Comparison of ENCODE assay signal across 16 cellular contexts in the genomic region with DNA sequence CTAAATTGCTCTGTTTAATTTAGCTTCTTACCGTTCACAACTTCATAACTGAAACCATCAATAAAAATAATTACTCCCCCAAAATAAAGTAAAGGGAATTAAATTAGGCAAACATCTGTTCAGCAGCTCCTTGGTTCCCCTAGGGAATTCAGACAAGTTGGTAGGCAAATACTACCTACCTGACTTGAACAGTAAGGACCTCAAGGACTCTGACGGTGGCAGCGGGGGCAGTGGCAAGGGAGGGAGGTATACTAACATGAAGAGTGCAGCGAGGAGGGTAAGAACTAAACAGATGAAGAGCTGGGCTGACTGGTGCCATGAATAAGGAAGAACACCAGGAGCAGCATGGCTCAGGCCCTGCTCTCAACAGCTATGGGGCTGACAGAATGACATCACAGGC. TPM values are rescaled to one million over a fixed set of nuclear protein-coding genes. Genes with fewer than 3 reads are reported as not detected.
A peak's percentile ranks its signal among the peaks of the same experiment; 100 is the strongest.
DNase-seq lines count a peak whose midpoint lies in the region; ATAC-seq and TF ChIP-seq lines count a peak whose summit lies in the region.
"Had no signal": no experiment of that assay in that cellular context is flagged by ENCODE, and none has a peak within 500 bp of the region (broad histone marks: within the 10 kb centered on the region; RNA-seq: fewer than 3 reads in every experiment).

No MANE protein-coding gene starts in this region.

- H3K9me3 ChIP-seq in DOHH2 (ENCODE audit: control insufficient read depth, insufficient read depth, low read length) (no peaks in the 10 kb centered on the region), T-helper 17 cell (ENCODE audit: control insufficient read depth, low read length, poor library complexity, severe bottlenecking) (no peaks in the 10 kb centered on the region)
- H3K9me3 ChIP-seq in CD4-positive, alpha-beta T cell (ENCODE audit: control insufficient read depth, low read length), result no peaks in the 10 kb centered on the region
- H3K9me3 ChIP-seq: MG63, Peyer's patch had no signal

- H3K36me3 ChIP-seq in DOHH2 (ENCODE audit: control insufficient read depth, low read length), result peaks cover 82% of the 10 kb centered on the region

- peak overlapping the region; percentile 24 for H3K4me3 ChIP-seq in DOHH2 (ENCODE audit: low read length)
- H3K4me3 ChIP-seq: MG63, Peyer's patch had no signal

- H3K9me3 Mint-ChIP-seq in stimulated activated memory B cell treated with anti-CD40 and anti-IgM and Interleukin-4, amounts not matched to agents 10 μg/mL and 1 μg/mL and 100 μg/mL, for 72 hours, result no peaks in the 10 kb centered on the region
- no peaks in the 10 kb centered on the region for H3K9me3 Mint-ChIP-seq in CD4-positive, alpha-beta T cell
- H3K9me3 Mint-ChIP-seq: CD4-positive, alpha-beta memory T cell had no signal

- H3K4me1 Mint-ChIP-seq in T-helper 17 cell, result peaks cover 10% of the 10 kb centered on the region
- peaks cover 32% of the 10 kb centered on the region for H3K4me1 Mint-ChIP-seq in stimulated activated memory B cell treated with anti-CD40 and anti-IgM and Interleukin-4, amounts not matched to agents 10 μg/mL and 1 μg/mL and 100 μg/mL, for 72 hours
- H3K4me1 Mint-ChIP-seq in CD4-positive, alpha-beta T cell (ENCODE audit: low read depth), result peaks cover 12% of the 10 kb centered on the region

- H3K36me3 Mint-ChIP-seq in T-helper 17 cell (ENCODE audit: low read depth), result peaks cover 14% of the 10 kb centered on the region
- peaks cover 81% of the 10 kb centered on the region for H3K36me3 Mint-ChIP-seq in stimulated activated memory B cell treated with anti-CD40 and anti-IgM and Interleukin-4, amounts not matched to agents 10 μg/mL and 1 μg/mL and 100 μg/mL, for 72 hours
- peaks cover 92% of the 10 kb centered on the region for H3K36me3 Mint-ChIP-seq in CD4-positive, alpha-beta T cell (ENCODE audit: low read depth)

- H3K27me3 Mint-ChIP-seq in T-helper 17 cell, result no peaks in the 10 kb centered on the region
- H3K27me3 Mint-ChIP-seq in stimulated activated memory B cell treated with anti-CD40 and anti-IgM and Interleukin-4, amounts not matched to agents 10 μg/mL and 1 μg/mL and 100 μg/mL, for 72 hours, result no peaks in the 10 kb centered on the region
- H3K27me3 Mint-ChIP-seq in CD4-positive, alpha-beta T cell, result no peaks in the 10 kb centered on the region
- H3K27me3 Mint-ChIP-seq: CD4-positive, alpha-beta memory T cell had no signal

- peaks cover 4% of the 10 kb centered on the region; the same call in 1 of the 2 replicates for H3K79me2 ChIP-seq in DOHH2 (ENCODE audit: control insufficient read depth, low read length)

- DNase-seq in NCI-H2171 treated with DMSO at 0.1 percent for 48 hours (lab: John Stamatoyannopoulos, UW), result peak; percentile 59
- DNase-seq in NCI-H2171 (lab: John Stamatoyannopoulos, UW), result no peak
- DNase-seq in T-helper 17 cell, result no peak
- no peak for DNase-seq in CD4-positive, alpha-beta T cell
- no peak for DNase-seq in epidermal melanocyte (ENCODE audit: insufficient read length, low spot score)
- DNase-seq: CD4-positive, alpha-beta memory T cell; MG63; NCI-H1417 treated with DMSO at 0.1 percent for 48 hours; NCI-H446 treated with DMSO at 0.1 percent for 48 hours; Right ventricle myocardium superior had no signal

- H3K4me2 ChIP-seq in DOHH2 (ENCODE audit: low read length), result peak overlapping the region; percentile 79
- H3K4me2 ChIP-seq: KMS-11 had no signal

- H3K27ac Mint-ChIP-seq in T-helper 17 cell, result peak overlapping the region; percentile 16
- peak overlapping the region; percentile 89 for H3K27ac Mint-ChIP-seq in stimulated activated memory B cell treated with anti-CD40 and anti-IgM and Interleukin-4, amounts not matched to agents 10 μg/mL and 1 μg/mL and 100 μg/mL, for 72 hours
- H3K27ac Mint-ChIP-seq in CD4-positive, alpha-beta T cell, result no peak overlapping the region

- no peaks in the 10 kb centered on the region for H3K27me3 ChIP-seq in DOHH2 (ENCODE audit: control insufficient read depth, low read length)
- no peaks in the 10 kb centered on the region for H3K27me3 ChIP-seq in CD4-positive, alpha-beta T cell (ENCODE audit: control insufficient read depth, insufficient read depth, low read length)
- H3K27me3 ChIP-seq: MG63, Peyer's patch had no signal

- intact Hi-C loops in CD4-positive, alpha-beta T cell (cut with DNase I, micrococcal nuclease), result no loop called here

- H3K4me1 ChIP-seq in DOHH2 (ENCODE audit: control insufficient read depth, low read length), result peaks cover 39% of the 10 kb centered on the region
- H3K4me1 ChIP-seq: Peyer's patch had no signal

- CTCF ChIA-PET in CD4-positive, alpha-beta T cell (lab: Charles Lee), result no interaction called here

- no peaks in the 10 kb centered on the region for H3K9me2 ChIP-seq in DOHH2 (replicated peaks; ENCODE audit: control insufficient read depth, low read length)

- H3F3A ChIP-seq in DOHH2 (ENCODE audit: control insufficient read depth, insufficient read depth), result peaks cover 2% of the 10 kb centered on the region; the same call in 1 of the 2 replicates

- H4K20me1 ChIP-seq in DOHH2 (ENCODE audit: control insufficient read depth, insufficient read depth, low read depth, low read length), result no peaks in the 10 kb centered on the region

- no peak for TF ChIP-seq CTCF in DOHH2 (IDR thresholded peaks at IDR 0.05; ENCODE audit: low read depth, low read length, poor library complexity, severe bottlenecking)
- no peak for TF ChIP-seq CTCF in CD4-positive, alpha-beta T cell (IDR thresholded peaks at IDR 0.05)

- H3K27ac ChIP-seq in DOHH2 (ENCODE audit: low read depth, low read length), result peak overlapping the region; percentile 49
- H3K27ac ChIP-seq in CD4-positive, alpha-beta T cell (ENCODE audit: low read depth, low read length), result no peak overlapping the region
- H3K27ac ChIP-seq: KMS-11 had no signal

- H3K4me3 Mint-ChIP-seq in T-helper 17 cell, result no peak overlapping the region
- no peak overlapping the region for H3K4me3 Mint-ChIP-seq in stimulated activated memory B cell treated with anti-CD40 and anti-IgM and Interleukin-4, amounts not matched to agents 10 μg/mL and 1 μg/mL and 100 μg/mL, for 72 hours
- no peak overlapping the region for H3K4me3 Mint-ChIP-seq in CD4-positive, alpha-beta T cell
- H3K4me3 Mint-ChIP-seq: CD4-positive, alpha-beta memory T cell had no signal

- ATAC-seq in T-helper 17 cell (no peak), GM21526 (IDR thresholded peaks at IDR 0.05; ENCODE audit: low FRiP score, unreplicated experiment) (no peak)
- peak; percentile 60 for ATAC-seq in stimulated activated memory B cell treated with anti-CD40 and anti-IgM and Interleukin-4, amounts not matched to agents 10 μg/mL and 1 μg/mL and 100 μg/mL, for 72 hours
- no peak for ATAC-seq in CD4-positive, alpha-beta T cell (ENCODE audit: poor library complexity)

- POLR2A ChIA-PET in CD4-positive, alpha-beta T cell (lab: Charles Lee), result no interaction called here

RNA-seq across cellular contexts. Expression of a gene that starts 33.2 kb away (rescaled TPM):
- total RNA-seq in T-helper 17 cell, result 10 to 100 TPM; 47.3 to 50.0 TPM
- 10 to 100 TPM; 27.3 to 28.9 TPM for total RNA-seq in CD4-positive, alpha-beta T cell

RNA-seq across cellular contexts. Expression of a gene that starts 40.0 kb away (rescaled TPM):
- total RNA-seq in T-helper 17 cell, result not detected
- total RNA-seq in CD4-positive, alpha-beta T cell, result not detected
- total RNA-seq: CD4-positive, alpha-beta memory T cell; H4 had no signal

RNA-seq across cellular contexts. Expression of a gene that starts 43.8 kb away (rescaled TPM):
- 10 to 100 TPM; 19.1 to 25.3 TPM for total RNA-seq in T-helper 17 cell
- 10 to 100 TPM; 19.2 to 19.3 TPM for total RNA-seq in CD4-positive, alpha-beta T cell
